Comparison of ENCODE assay signal across 1 cellular context in the genomic region with DNA sequence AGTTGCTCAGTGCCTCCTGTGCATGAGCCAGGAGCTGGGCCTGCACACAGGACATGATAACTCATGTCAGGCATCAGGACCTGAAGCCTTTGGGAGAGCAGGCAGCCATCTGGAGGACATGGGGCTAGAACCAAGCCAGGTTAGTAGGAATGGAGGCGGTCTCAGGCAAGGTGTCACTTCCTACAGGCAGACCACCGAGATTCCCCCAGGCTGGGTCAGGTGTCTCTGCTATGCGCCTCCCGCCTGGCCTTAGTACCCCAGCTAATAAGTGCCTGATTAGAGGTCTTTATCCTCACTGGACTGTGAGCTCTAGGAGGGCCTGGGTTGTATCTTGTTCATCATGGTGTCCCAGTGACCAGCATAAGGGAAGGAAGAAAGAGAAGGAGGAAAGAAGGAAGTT.
TF ChIP-seq lines count a peak whose summit lies in the region.

No MANE protein-coding gene starts in this region.

TF ChIP-seq in H1, 55 proteins besides CTCF, POLR2A, EP300 and RAD21:
- TF ChIP-seq, protein P1, sequence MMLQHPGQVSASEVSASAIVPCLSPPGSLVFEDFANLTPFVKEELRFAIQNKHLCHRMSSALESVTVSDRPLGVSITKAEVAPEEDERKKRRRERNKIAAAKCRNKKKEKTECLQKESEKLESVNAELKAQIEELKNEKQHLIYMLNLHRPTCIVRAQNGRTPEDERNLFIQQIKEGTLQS (IDR thresholded peaks at IDR 0.05; ENCODE audit: insufficient read depth, low read depth, low read length): no peak
- TF ChIP-seq YY1 (IDR thresholded peaks at IDR 0.05; ENCODE audit: low read depth, low read length): no peak
- no peak for TF ChIP-seq TBP (IDR thresholded peaks at IDR 0.05; ENCODE audit: low read depth, low read length)
- TF ChIP-seq KDM1A (IDR thresholded peaks at IDR 0.05; ENCODE audit: borderline replicate concordance, low read length): no peak
- no peak for TF ChIP-seq EZH2 (IDR thresholded peaks at IDR 0.05; ENCODE audit: low read depth, low read length, severe bottlenecking)
